ENCODE assay signal across 22 cellular contexts in the genomic region with DNA sequence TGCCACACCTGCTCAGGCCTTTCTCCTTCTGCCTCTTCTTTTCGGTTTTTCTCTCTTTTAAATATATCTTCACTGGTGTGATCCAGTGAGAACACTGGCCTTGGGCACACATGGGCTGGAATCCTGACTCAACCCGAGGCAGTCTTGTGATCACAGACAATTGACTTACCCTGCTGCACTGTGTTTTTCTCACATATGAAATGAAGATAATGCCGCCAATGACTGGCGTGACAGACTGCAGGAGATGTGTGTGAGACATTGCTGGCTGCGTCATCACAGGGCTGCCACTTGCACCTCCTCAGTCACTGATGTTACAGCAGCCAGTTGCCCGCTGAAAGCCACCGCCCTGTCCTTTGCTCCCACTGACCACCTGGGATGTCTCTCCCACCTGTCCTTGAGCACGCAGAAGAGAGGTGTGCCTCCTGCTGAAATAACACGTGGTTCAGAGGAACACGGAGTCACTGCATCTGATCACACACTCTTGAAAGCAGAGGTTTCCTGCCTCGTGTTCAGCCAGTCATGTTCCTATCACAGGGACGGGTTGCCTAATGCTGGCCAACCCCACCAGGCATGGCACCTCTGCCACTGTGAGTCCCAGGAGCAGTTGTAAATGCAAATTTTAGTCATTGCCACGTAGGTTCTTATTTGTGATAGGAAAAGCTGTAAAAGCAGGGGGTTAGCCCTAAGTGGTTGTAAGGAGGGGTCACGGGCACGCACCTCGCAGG.
DNase-seq lines count a peak whose midpoint lies in the region; ATAC-seq and TF ChIP-seq lines count a peak whose summit lies in the region.
"Had no signal": no experiment of that assay in that cellular context is flagged by ENCODE, and none has a peak within 500 bp of the region (broad histone marks: within the 10 kb centered on the region; RNA-seq: fewer than 3 reads in every experiment).

No MANE protein-coding gene starts in this region.

- no peak for TF ChIP-seq CTCF in prostate gland (IDR thresholded peaks at IDR 0.05)

- H3K4me1 ChIP-seq in prostate gland (replicated peaks), result no peaks in the 10 kb centered on the region
- H3K4me1 ChIP-seq: BLaER1 treated with 17β-estradiol and CSF1 and Interleukin-3, amounts not matched to agents 10 nM and 100 nM had no signal

- no peaks in the 10 kb centered on the region for H3K36me3 Mint-ChIP-seq in natural killer cell treated with Interleukin-12 subunit alpha and Interleukin-12 subunit beta and Interleukin-15 and Interleukin-18, amount 100 ng/mL, for 72 hours
- H3K36me3 Mint-ChIP-seq: CD4-positive, alpha-beta memory T cell had no signal

- H3K9me3 Mint-ChIP-seq in natural killer cell treated with Interleukin-12 subunit alpha and Interleukin-12 subunit beta and Interleukin-15 and Interleukin-18, amount 100 ng/mL, for 72 hours, result no peaks in the 10 kb centered on the region
- H3K9me3 Mint-ChIP-seq: CD4-positive, alpha-beta memory T cell had no signal

- no peaks in the 10 kb centered on the region for H3K36me3 ChIP-seq in prostate gland
- H3K36me3 ChIP-seq: BLaER1 treated with 17β-estradiol and CSF1 and Interleukin-3, amounts not matched to agents 10 nM and 100 nM; MG63 had no signal

- ATAC-seq in natural killer cell treated with Interleukin-12 subunit alpha and Interleukin-12 subunit beta and Interleukin-15 and Interleukin-18, amount 100 ng/mL, for 72 hours, result peak; percentile 73 to 88
- ATAC-seq in HG02623 (IDR thresholded peaks at IDR 0.05; ENCODE audit: unreplicated experiment), result no peak
- ATAC-seq: PC-3 had no signal

- peak overlapping the region; percentile 50 for H3K4me3 Mint-ChIP-seq in natural killer cell treated with Interleukin-12 subunit alpha and Interleukin-12 subunit beta and Interleukin-15 and Interleukin-18, amount 100 ng/mL, for 72 hours
- H3K4me3 Mint-ChIP-seq: CD4-positive, alpha-beta memory T cell had no signal

- 89% methylated on average over 16 of the region's 16 CpGs for WGBS in prostate gland

- H3K27ac Mint-ChIP-seq in natural killer cell treated with Interleukin-12 subunit alpha and Interleukin-12 subunit beta and Interleukin-15 and Interleukin-18, amount 100 ng/mL, for 72 hours, result peak overlapping the region in 1 of 2 donors; percentile 11
- H3K27ac Mint-ChIP-seq: CD4-positive, alpha-beta memory T cell had no signal

- H3K27me3 Mint-ChIP-seq in natural killer cell treated with Interleukin-12 subunit alpha and Interleukin-12 subunit beta and Interleukin-15 and Interleukin-18, amount 100 ng/mL, for 72 hours, result peaks cover 16 to 27% of the 10 kb centered on the region in 2 donors

- no peak overlapping the region for H3K4me3 ChIP-seq in prostate gland
- H3K4me3 ChIP-seq: BLaER1 treated with 17β-estradiol and CSF1 and Interleukin-3, amounts not matched to agents 10 nM and 100 nM; MG63 had no signal

- H3K4me1 Mint-ChIP-seq in natural killer cell treated with Interleukin-12 subunit alpha and Interleukin-12 subunit beta and Interleukin-15 and Interleukin-18, amount 100 ng/mL, for 72 hours (ENCODE audit: low read depth in 2 of 2), result peaks cover 10 to 16% of the 10 kb centered on the region in 2 donors
- H3K4me1 Mint-ChIP-seq: CD4-positive, alpha-beta memory T cell had no signal

- H3K27me3 ChIP-seq in prostate gland (replicated peaks; ENCODE audit: insufficient read depth), result no peaks in the 10 kb centered on the region
- H3K27me3 ChIP-seq: BLaER1 treated with 17β-estradiol and CSF1 and Interleukin-3, amounts not matched to agents 10 nM and 100 nM; MG63 had no signal

- H3K9me3 ChIP-seq in prostate gland, result no peaks in the 10 kb centered on the region
- H3K9me3 ChIP-seq: BLaER1 treated with 17β-estradiol and CSF1 and Interleukin-3, amounts not matched to agents 10 nM and 100 nM; MG63 had no signal

- H3K27ac ChIP-seq in prostate gland, result no peak overlapping the region
- H3K27ac ChIP-seq: 22Rv1; BLaER1 treated with 17β-estradiol and CSF1 and Interleukin-3, amounts not matched to agents 10 nM and 100 nM had no signal

- no peak for TF ChIP-seq POLR2A in prostate gland (IDR thresholded peaks at IDR 0.05)

- intact Hi-C loops in prostate gland (cut with DNase I), result no loop called here

- peak; percentile 39 for DNase-seq in NCI-H2107 treated with DMSO at 0.1 percent for 48 hours (lab: John Stamatoyannopoulos, UW; ENCODE audit: unreplicated experiment)
- no peak for DNase-seq in NCI-H2107 (lab: John Stamatoyannopoulos, UW)
- DNase-seq in OCI-M1 (lab: John Stamatoyannopoulos, UW), result peak; percentile 2
- DNase-seq in cerebellar cortex (ENCODE audit: low spot score), result peak; percentile 7
- no peak for DNase-seq in natural killer cell treated with Interleukin-12 subunit alpha and Interleukin-12 subunit beta and Interleukin-15 and Interleukin-18, amount 100 ng/mL, for 72 hours (ENCODE audit: low spot score)
- DNase-seq in HUDEP-2 (lab: John Stamatoyannopoulos, UW; ENCODE audit: unreplicated experiment in 76 of 76), result no peak
- no peak for DNase-seq in prostate gland (ENCODE audit: low spot score)
- DNase-seq: ACHN; Calu3; CD4-positive, alpha-beta memory T cell; DMS153; GDM1; MG63; NCI-H1417 treated with DMSO at 0.1 percent for 48 hours; NCI-H187; NCI-H226; NCI-H524 treated with DMSO at 0.1 percent for 48 hours; PC-3; SHP77 had no signal

Comparison
In these comparisons a context has a peak if more than half of its experiments do, and no peak if none do; other contexts are left out.
1. DNase-seq: peak in NCI-H2107 treated with DMSO at 0.1 percent for 48 hours (single experiment), OCI-M1 (single experiment) and cerebellar cortex (single experiment); none in NCI-H2107 (single experiment), natural killer cell treated with Interleukin-12 subunit alpha and Interleukin-12 subunit beta and Interleukin-15 and Interleukin-18, amount 100 ng/mL, for 72 hours (single experiment), HUDEP-2 (0 of 76) and prostate gland (single experiment).